In genomic region chr6:125153541-125154183, GRCh38 we compare ENCODE assay signal across 7 cellular contexts. TPM values are rescaled to one million over a fixed set of nuclear protein-coding genes. Genes with fewer than 3 reads are reported as not detected.
A peak's percentile ranks its signal among the peaks of the same experiment; 100 is the strongest.
DNase-seq lines count a peak whose midpoint lies in the region; ATAC-seq, FAIRE-seq and TF ChIP-seq lines count a peak whose summit lies in the region.

Gene TPD52L1, plus strand, starts transcription at chr6:125153773. Its CDS starts 179 bp downstream, at chr6:125153952.

- H3K9me3 Mint-ChIP-seq in chondrocyte (ENCODE audit: low read depth): no peaks in the 10 kb centered on the region

- H3K4me3 Mint-ChIP-seq in chondrocyte (ENCODE audit: unreplicated experiment): peak within 1 kb of the TSS; percentile 91

- peak within 1 kb of the TSS; percentile 53 to 72 for H3K9ac ChIP-seq in kidney (ENCODE audit: low read length in 2 of 2)

- no peaks in the 10 kb centered on the region for H3K27me3 Mint-ChIP-seq in chondrocyte (ENCODE audit: low read depth)

- peak within 1 kb of the TSS; percentile 44 to 67 for H3K27ac ChIP-seq in kidney (ENCODE audit: low read depth in 2 of 2, low read length in 2 of 2)

- TF ChIP-seq CTCF in chondrocyte (IDR thresholded peaks at IDR 0.05) (peak; percentile 98), kidney (IDR thresholded peaks at IDR 0.05; ENCODE audit: borderline replicate concordance, extremely low read depth, insufficient read depth) (peak; percentile 82)

- no peaks in the 10 kb centered on the region for H3K36me3 Mint-ChIP-seq in chondrocyte (ENCODE audit: low read depth)

- DNase-seq in NCI-H2107 (lab: John Stamatoyannopoulos, UW): peak; percentile 64
- DNase-seq in activated CD4-positive, CD25-positive, alpha-beta regulatory T cell (lab: John Stamatoyannopoulos, UW): peak; percentile 4 to 15 (median 12)
- DNase-seq in chondrocyte (ENCODE audit: low spot score): peak; percentile 92
- peak; percentile 93 for DNase-seq in kidney
- DNase-seq in stimulated activated CD4-positive, alpha-beta T cell treated with anti-CD3 and anti-CD28 coated beads, Interleukin-12 subunit alpha, Interleukin-12 subunit beta, amount 100 ng/mL, for 4 hours: peak; percentile 56

- no peak for FAIRE-seq in kidney (lab: Jason Lieb, UNC)

- ATAC-seq in GM18517 (IDR thresholded peaks at IDR 0.05; ENCODE audit: unreplicated experiment) (peak; percentile 92), HG02981 (IDR thresholded peaks at IDR 0.05; ENCODE audit: unreplicated experiment) (peak; percentile 98)

- intact Hi-C loops in kidney (cut with DNase I): no loop called here

- H3K4me1 ChIP-seq in kidney (ENCODE audit: control insufficient read depth in 1 of 2, insufficient read depth in 1 of 2, low read depth in 1 of 2, low read length in 2 of 2): peaks cover 0 to 5% of the 10 kb centered on the region in 2 donors

- no peaks in the 10 kb centered on the region for H3K36me3 ChIP-seq in kidney (ENCODE audit: control insufficient read depth in 1 of 2, insufficient read depth in 2 of 2, low read length in 2 of 2)

- H3K27ac Mint-ChIP-seq in chondrocyte (ENCODE audit: unreplicated experiment): peak within 1 kb of the TSS; percentile 85

- H3K4me1 Mint-ChIP-seq in chondrocyte (ENCODE audit: low read depth): peaks cover 34% of the 10 kb centered on the region

- no peaks in the 10 kb centered on the region for H3K9me3 ChIP-seq in kidney (ENCODE audit: control insufficient read depth in 1 of 2, low read length in 2 of 2)

- peak within 1 kb of the TSS; percentile 78 to 86 for H3K4me3 ChIP-seq in kidney (ENCODE audit: low read length in 2 of 2)

RNA-seq across cellular contexts. Expression of gene TPD52L1, which starts in this region (rescaled TPM):
- total RNA-seq in chondrocyte (24.1 to 52.8 TPM (median 48.0 TPM) in 3 replicates), kidney (69.1 TPM)
- polyA plus RNA-seq in kidney (ENCODE audit: insufficient read depth, low read depth, low replicate concordance): 91.1 TPM

Comparison
In these comparisons a context has a peak if more than half of its experiments do, and no peak if none do; other contexts are left out.
1. Peak in every context shown above with its lines: DNase-seq, ATAC-seq, H3K4me3 ChIP-seq and H3K27ac ChIP-seq.
2. DNase-seq: peak in every context shown above with its lines; median percentile 93 in kidney; 92 in chondrocyte; 64 in NCI-H2107; 56 in stimulated activated CD4-positive, alpha-beta T cell treated with anti-CD3 and anti-CD28 coated beads, Interleukin-12 subunit alpha, Interleukin-12 subunit beta, amount 100 ng/mL, for 4 hours; 12 in activated CD4-positive, CD25-positive, alpha-beta regulatory T cell.